ENCODE assay signal across 12 cellular contexts in genomic region chr10:28411648-28412047, GRCh38.
A peak's percentile ranks its signal among the peaks of the same experiment; 100 is the strongest.
DNase-seq lines count a peak whose midpoint lies in the region; ATAC-seq and TF ChIP-seq lines count a peak whose summit lies in the region.
"Had no signal": no experiment of that assay in that cellular context is flagged by ENCODE, and none has a peak within 500 bp of the region (broad histone marks: within the 10 kb centered on the region; RNA-seq: fewer than 3 reads in every experiment).

No MANE protein-coding gene starts in this region.

- H3K4me3 ChIP-seq in esophagus squamous epithelium (no peak overlapping the region), esophagus muscularis mucosa (no peak overlapping the region)
- H3K4me3 ChIP-seq: mucosa of descending colon, right lobe of liver, SK-N-MC had no signal

- intact Hi-C loops in esophagus squamous epithelium (cut with DNase I) (no loop called here), esophagus muscularis mucosa (cut with DNase I) (no loop called here), left colon (cut with DNase I, micrococcal nuclease) (no loop called here)

- TF ChIP-seq POLR2A in esophagus squamous epithelium (IDR thresholded peaks at IDR 0.05), result no peak
- no peak for TF ChIP-seq POLR2A in esophagus muscularis mucosa (IDR thresholded peaks at IDR 0.05; ENCODE audit: low read depth)

- H3K9me3 ChIP-seq in esophagus squamous epithelium (no peaks in the 10 kb centered on the region), esophagus muscularis mucosa (no peaks in the 10 kb centered on the region)
- H3K9me3 ChIP-seq: mucosa of descending colon, right lobe of liver had no signal

- H3K27me3 ChIP-seq in esophagus squamous epithelium (peaks cover 0 to 21% (median 0%) of the 10 kb centered on the region in 4 donors), esophagus muscularis mucosa (no peaks in the 10 kb centered on the region)
- H3K27me3 ChIP-seq: right lobe of liver had no signal

- DNase-seq in GM10266 (ENCODE audit: extremely low spot score) (peak; percentile 12), esophagus squamous epithelium (lab: John Stamatoyannopoulos, UW) (no peak), esophagus muscularis mucosa (ENCODE audit: extremely low spot score) (no peak), left colon (no peak)
- no peak for DNase-seq in effector CD8-positive, alpha-beta T cell (lab: John Stamatoyannopoulos, UW)
- DNase-seq: cortex of kidney, mucosa of descending colon had no signal

- no peak for TF ChIP-seq EP300 in esophagus muscularis mucosa (IDR thresholded peaks at IDR 0.05)

- H3K4me1 ChIP-seq in esophagus squamous epithelium (peaks cover 0 to 12% (median 0%) of the 10 kb centered on the region in 3 donors), esophagus muscularis mucosa (peaks cover 0 to 5% (median 0%) of the 10 kb centered on the region in 4 donors)
- H3K4me1 ChIP-seq: right lobe of liver had no signal

- H3K36me3 ChIP-seq in esophagus squamous epithelium (no peaks in the 10 kb centered on the region), esophagus muscularis mucosa (no peaks in the 10 kb centered on the region)
- H3K36me3 ChIP-seq: right lobe of liver had no signal

- TF ChIP-seq CTCF in GM10266 (IDR thresholded peaks at IDR 0.05; ENCODE audit: control insufficient read depth, insufficient read depth, low read depth, missing control alignments), result no peak
- TF ChIP-seq CTCF in esophagus squamous epithelium (IDR thresholded peaks at IDR 0.05), result no peak
- TF ChIP-seq CTCF in esophagus muscularis mucosa (IDR thresholded peaks at IDR 0.05), result no peak

- H3K27ac ChIP-seq in esophagus squamous epithelium, result peak overlapping the region in 3 of 4 donors; percentile 33 to 59 (median 46)
- no peak overlapping the region for H3K27ac ChIP-seq in esophagus muscularis mucosa (replicated peaks in 1 of 4)
- H3K27ac ChIP-seq: right lobe of liver, SK-N-MC had no signal

- ATAC-seq in GM19463 (IDR thresholded peaks at IDR 0.05; ENCODE audit: unreplicated experiment) (peak; percentile 71), HG03558 (IDR thresholded peaks at IDR 0.05; ENCODE audit: extremely low read depth, unreplicated experiment) (peak; percentile 53), GM21528 (IDR thresholded peaks at IDR 0.05; ENCODE audit: low FRiP score, unreplicated experiment) (no peak), left colon (no peak)
- ATAC-seq: mucosa of descending colon had no signal

- WGBS in esophagus squamous epithelium, 2 donors, result 55 to 68% methylated on average over 4 of the region's 4 CpGs
- WGBS in esophagus muscularis mucosa, result 77% methylated on average over 4 of the region's 4 CpGs

Comparison
In these comparisons a context has a peak if more than half of its experiments do, and no peak if none do; other contexts are left out.
1. ATAC-seq: peak in GM19463 (single experiment) and HG03558 (single experiment); none in GM21528 (single experiment) and left colon (single experiment).
2. H3K27ac ChIP-seq: peak in esophagus squamous epithelium (3 of 4); none in esophagus muscularis mucosa (0 of 4).